ENCODE assay signal across 24 cellular contexts in the genomic region with DNA sequence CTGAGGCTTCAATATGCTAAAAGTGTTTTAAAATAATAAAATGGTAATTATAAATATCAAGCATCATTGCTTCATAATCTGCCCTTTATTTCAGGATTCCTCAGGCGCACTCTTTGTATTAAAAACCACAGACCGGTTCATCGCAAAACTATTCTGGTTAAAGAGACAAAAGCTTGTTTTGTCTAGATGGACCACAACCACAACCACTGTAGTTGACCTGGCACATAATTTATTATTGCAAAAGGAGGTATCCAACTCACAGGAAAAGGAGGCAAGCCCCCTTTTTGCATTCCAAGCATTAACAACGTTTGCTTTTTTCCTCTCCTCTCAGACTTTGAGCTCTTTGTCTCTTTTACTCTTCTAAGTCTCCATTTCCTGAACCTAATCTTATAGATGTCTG.
DNase-seq lines count a peak whose midpoint lies in the region; TF ChIP-seq lines count a peak whose summit lies in the region.
"Had no signal": no experiment of that assay in that cellular context is flagged by ENCODE, and none has a peak within 500 bp of the region (broad histone marks: within the 10 kb centered on the region; RNA-seq: fewer than 3 reads in every experiment).

No MANE protein-coding gene starts in this region.

- TF ChIP-seq CTCF in AG10803 (conservative IDR thresholded peaks at IDR 0.05; ENCODE audit: low read length) = no peak
- no peak for TF ChIP-seq CTCF in choroid plexus epithelial cell (conservative IDR thresholded peaks at IDR 0.05; ENCODE audit: low read depth, low read length)
- no peak for TF ChIP-seq CTCF in nephron (IDR thresholded peaks at IDR 0.05; ENCODE audit: unreplicated experiment in 3 of 3)
- TF ChIP-seq CTCF in endodermal cell (conservative IDR thresholded peaks at IDR 0.05) = no peak

- no peaks in the 10 kb centered on the region for H3K36me3 ChIP-seq in endodermal cell (ENCODE audit: control insufficient read depth, insufficient read depth, low read length)
- H3K36me3 ChIP-seq: left ventricle myocardium inferior, ovary had no signal

- POLR2A ChIA-PET in HEK293T (lab: Yijun Ruan, JAX) = no interaction called here

- H3K36me3 Mint-ChIP-seq in nephron (ENCODE audit: low read depth) (no peaks in the 10 kb centered on the region), endodermal cell (ENCODE audit: low read depth) (no peaks in the 10 kb centered on the region)
- H3K36me3 Mint-ChIP-seq: activated CD4-positive, alpha-beta memory T cell treated with anti-CD3 and anti-CD28 coated beads for 36 hours; activated naive CD4-positive, alpha-beta T cell treated with anti-CD3 and anti-CD28 coated beads, Interleukin-2, amount 50 U/mL, for 24 hours; CD4-positive, CD25-positive, alpha-beta regulatory T cell; natural killer cell; stimulated activated naive B cell treated with anti-CD40 and anti-IgM and Interleukin-4, amounts not matched to agents 10 μg/mL and 1 μg/mL and 100 μg/mL, for 72 hours had no signal

- CTCF ChIA-PET in HEK293T (lab: Yijun Ruan, JAX) = no interaction called here

- H3K9me3 ChIP-seq in endodermal cell (ENCODE audit: control insufficient read depth, low read length) = no peaks in the 10 kb centered on the region
- H3K9me3 ChIP-seq: left ventricle myocardium inferior, ovary had no signal

- no peaks in the 10 kb centered on the region for H3K27me3 ChIP-seq in endodermal cell (ENCODE audit: control insufficient read depth, insufficient read depth, low read length, poor library complexity, severe bottlenecking)
- H3K27me3 ChIP-seq: ovary had no signal

- H3K27me3 Mint-ChIP-seq in nephron (ENCODE audit: low read depth) (no peaks in the 10 kb centered on the region), endodermal cell (ENCODE audit: insufficient read depth) (no peaks in the 10 kb centered on the region)
- H3K27me3 Mint-ChIP-seq: activated CD4-positive, alpha-beta memory T cell treated with anti-CD3 and anti-CD28 coated beads for 36 hours; activated naive CD4-positive, alpha-beta T cell treated with anti-CD3 and anti-CD28 coated beads, Interleukin-2, amount 50 U/mL, for 24 hours; activated T-helper 17 cell treated with anti-CD3 and anti-CD28 coated beads, Interleukin-2, amount 50 U/mL, for 72 hours; CD4-positive, CD25-positive, alpha-beta regulatory T cell; central memory CD8-positive, alpha-beta T cell; stimulated activated naive B cell treated with anti-CD40 and anti-IgM and Interleukin-4, amounts not matched to agents 10 μg/mL and 1 μg/mL and 100 μg/mL, for 72 hours had no signal

- 75 to 80% methylated on average over 3 to 4 of the region's 4 CpGs for WGBS in endodermal cell (ENCODE audit: insufficient coverage in 1 of 2, insufficient read length in 1 of 2), 2 experiments

- H3K4me1 Mint-ChIP-seq in nephron = peaks cover 20% of the 10 kb centered on the region
- no peaks in the 10 kb centered on the region for H3K4me1 Mint-ChIP-seq in endodermal cell
- H3K4me1 Mint-ChIP-seq: activated naive CD4-positive, alpha-beta T cell treated with anti-CD3 and anti-CD28 coated beads, Interleukin-2, amount 50 U/mL, for 24 hours; activated T-helper 17 cell treated with anti-CD3 and anti-CD28 coated beads, Interleukin-2, amount 50 U/mL, for 72 hours; CD4-positive, CD25-positive, alpha-beta regulatory T cell; central memory CD8-positive, alpha-beta T cell; natural killer cell; stimulated activated naive B cell treated with anti-CD40 and anti-IgM and Interleukin-4, amounts not matched to agents 10 μg/mL and 1 μg/mL and 100 μg/mL, for 72 hours had no signal

- H3K4me3 Mint-ChIP-seq in nephron (no peak overlapping the region), endodermal cell (no peak overlapping the region)
- H3K4me3 Mint-ChIP-seq: activated CD4-positive, alpha-beta memory T cell treated with anti-CD3 and anti-CD28 coated beads for 36 hours; activated naive CD4-positive, alpha-beta T cell treated with anti-CD3 and anti-CD28 coated beads, Interleukin-2, amount 50 U/mL, for 24 hours; activated T-helper 17 cell treated with anti-CD3 and anti-CD28 coated beads, Interleukin-2, amount 50 U/mL, for 72 hours; CD4-positive, CD25-positive, alpha-beta regulatory T cell; central memory CD8-positive, alpha-beta T cell; natural killer cell; stimulated activated naive B cell treated with anti-CD40 and anti-IgM and Interleukin-4, amounts not matched to agents 10 μg/mL and 1 μg/mL and 100 μg/mL, for 72 hours had no signal

- H3K9me3 Mint-ChIP-seq in nephron = no peaks in the 10 kb centered on the region
- H3K9me3 Mint-ChIP-seq in endodermal cell = no peaks in the 10 kb centered on the region
- H3K9me3 Mint-ChIP-seq: activated naive CD4-positive, alpha-beta T cell treated with anti-CD3 and anti-CD28 coated beads, Interleukin-2, amount 50 U/mL, for 24 hours had no signal

- DNase-seq in AG10803 (ENCODE audit: low read depth) (peak; percentile 50), OCI-M1 (lab: John Stamatoyannopoulos, UW) (peak; percentile 14), choroid plexus epithelial cell (ENCODE audit: low read depth) (peak; percentile 11), NCI-H2107 (lab: John Stamatoyannopoulos, UW) (no peak), endodermal cell (no peak), HEK293T (ENCODE audit: extremely low spot score) (no peak), NCI-H1694 treated with DMSO at 0.1 percent for 48 hours (lab: John Stamatoyannopoulos, UW) (no peak)
- DNase-seq: activated CD4-positive, alpha-beta memory T cell treated with anti-CD3 and anti-CD28 coated beads for 36 hours; activated CD4-positive, CD25-positive, alpha-beta regulatory T cell; activated CD8-positive, alpha-beta memory T cell treated with anti-CD3 and anti-CD28 coated beads, Interleukin-2, amount 50 U/mL, for 48 hours; CD4-positive, CD25-positive, alpha-beta regulatory T cell; left ventricle myocardium inferior; natural killer cell; NCI-H187 treated with DMSO at 0.1 percent for 48 hours; NCI-H526 treated with DMSO at 0.1 percent for 48 hours; ovary; right cardiac atrium; stimulated activated CD4-positive, alpha-beta T cell treated with anti-CD3 and anti-CD28 coated beads, Interleukin-4, amount 100 ng/mL, for 24 hours; stimulated activated naive B cell treated with anti-CD40 and anti-IgM and Interleukin-4, amounts not matched to agents 10 μg/mL and 1 μg/mL and 100 μg/mL, for 72 hours; T1000 had no signal

- H3K4me3 ChIP-seq in AG10803 (ENCODE audit: low read length) = no peak overlapping the region
- no peak overlapping the region for H3K4me3 ChIP-seq in choroid plexus epithelial cell (ENCODE audit: low read depth, low read length)
- H3K4me3 ChIP-seq in endodermal cell (ENCODE audit: low read length) = no peak overlapping the region
- H3K4me3 ChIP-seq: left ventricle myocardium inferior, ovary had no signal

- H3K4me1 ChIP-seq in endodermal cell (ENCODE audit: control insufficient read depth, insufficient read depth, low read length) = no peaks in the 10 kb centered on the region
- H3K4me1 ChIP-seq: left ventricle myocardium inferior had no signal

- H3K9ac ChIP-seq in endodermal cell (ENCODE audit: extremely low read depth, low read length, poor library complexity, severe bottlenecking) = no peak overlapping the region

- H3K27ac Mint-ChIP-seq in nephron = peak overlapping the region; percentile 40 to 88 (median 73)
- H3K27ac Mint-ChIP-seq in endodermal cell = no peak overlapping the region
- H3K27ac Mint-ChIP-seq: activated CD4-positive, alpha-beta memory T cell treated with anti-CD3 and anti-CD28 coated beads for 36 hours; activated naive CD4-positive, alpha-beta T cell treated with anti-CD3 and anti-CD28 coated beads, Interleukin-2, amount 50 U/mL, for 24 hours; activated T-helper 17 cell treated with anti-CD3 and anti-CD28 coated beads, Interleukin-2, amount 50 U/mL, for 72 hours; CD4-positive, CD25-positive, alpha-beta regulatory T cell; natural killer cell; stimulated activated naive B cell treated with anti-CD40 and anti-IgM and Interleukin-4, amounts not matched to agents 10 μg/mL and 1 μg/mL and 100 μg/mL, for 72 hours had no signal

- no peak overlapping the region for H3K27ac ChIP-seq in endodermal cell (ENCODE audit: low read depth, low read length)
- H3K27ac ChIP-seq: left ventricle myocardium inferior, ovary had no signal

TF ChIP-seq in HEK293T, 16 proteins besides CTCF, POLR2A, EP300 and RAD21:
- TF ChIP-seq FOXA1 (IDR thresholded peaks at IDR 0.05) (no peak), SUZ12 (IDR thresholded peaks at IDR 0.05) (no peak), ZNF384 (IDR thresholded peaks at IDR 0.05) (no peak), CTBP1 (IDR thresholded peaks at IDR 0.05; ENCODE audit: borderline replicate concordance) (no peak), NFRKB (IDR thresholded peaks at IDR 0.05) (no peak), L3MBTL2 (conservative IDR thresholded peaks at IDR 0.05) (no peak), FOXM1 (IDR thresholded peaks at IDR 0.05; ENCODE audit: borderline replicate concordance) (no peak), LEF1 (IDR thresholded peaks at IDR 0.05; ENCODE audit: borderline replicate concordance) (no peak), BHLHE40 (IDR thresholded peaks at IDR 0.05; ENCODE audit: borderline replicate concordance) (no peak), SP1 (IDR thresholded peaks at IDR 0.05) (no peak), ARNT (IDR thresholded peaks at IDR 0.05) (no peak)
- TF ChIP-seq, protein P1, sequence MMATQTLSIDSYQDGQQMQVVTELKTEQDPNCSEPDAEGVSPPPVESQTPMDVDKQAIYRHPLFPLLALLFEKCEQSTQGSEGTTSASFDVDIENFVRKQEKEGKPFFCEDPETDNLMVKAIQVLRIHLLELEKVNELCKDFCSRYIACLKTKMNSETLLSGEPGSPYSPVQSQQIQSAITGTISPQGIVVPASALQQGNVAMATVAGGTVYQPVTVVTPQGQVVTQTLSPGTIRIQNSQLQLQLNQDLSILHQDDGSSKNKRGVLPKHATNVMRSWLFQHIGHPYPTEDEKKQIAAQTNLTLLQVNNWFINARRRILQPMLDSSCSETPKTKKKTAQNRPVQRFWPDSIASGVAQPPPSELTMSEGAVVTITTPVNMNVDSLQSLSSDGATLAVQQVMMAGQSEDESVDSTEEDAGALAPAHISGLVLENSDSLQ (IDR thresholded peaks at IDR 0.05) = no peak
TF ChIP-seq in HEK293T: peak in this region for 0.

Comparison
In these comparisons a context has a peak if more than half of its experiments do, and no peak if none do; other contexts are left out.
1. DNase-seq: peak in AG10803 (single experiment), OCI-M1 (single experiment) and choroid plexus epithelial cell (single experiment); none in NCI-H2107 (single experiment), endodermal cell (single experiment), HEK293T (single experiment) and NCI-H1694 treated with DMSO at 0.1 percent for 48 hours (single experiment).